1 cellular context compared by ENCODE assay signal in the genomic region with DNA sequence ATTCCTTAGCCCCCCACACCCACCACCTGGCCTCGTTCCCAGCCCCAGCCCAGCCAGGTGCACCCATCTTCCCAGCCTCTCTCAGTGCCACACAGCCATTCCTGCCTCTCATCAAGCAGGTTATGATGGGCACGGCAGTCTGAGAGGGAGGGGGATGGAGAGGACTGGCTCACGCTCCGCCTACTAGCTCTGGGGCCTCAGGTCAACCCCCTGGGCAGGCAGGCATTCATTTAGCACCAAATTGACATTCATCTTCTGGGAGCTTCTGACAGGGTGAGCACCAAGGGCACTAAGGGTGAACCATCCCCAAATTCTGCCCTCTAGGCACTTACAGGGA.
TF ChIP-seq lines count a peak whose summit lies in the region.

No MANE protein-coding gene starts in this region.

TF ChIP-seq in IMR-90, 13 proteins besides CTCF, POLR2A, EP300 and RAD21:
- TF ChIP-seq RFX5 (IDR thresholded peaks at IDR 0.05; ENCODE audit: low read depth, low read length) (no peak), CHD1 (IDR thresholded peaks at IDR 0.05; ENCODE audit: low read depth, low read length) (no peak), NFE2L2 (IDR thresholded peaks at IDR 0.05; ENCODE audit: low read depth, low read length) (no peak), FOS (IDR thresholded peaks at IDR 0.05; ENCODE audit: low read depth, low read length) (no peak), MAZ (IDR thresholded peaks at IDR 0.05; ENCODE audit: borderline replicate concordance, low read depth, low read length) (no peak), SMC3 (IDR thresholded peaks at IDR 0.05; ENCODE audit: low read depth, low read length) (no peak), CEBPB (IDR thresholded peaks at IDR 0.05; ENCODE audit: low read depth, low read length) (no peak), BHLHE40 (IDR thresholded peaks at IDR 0.05; ENCODE audit: low read depth, low read length) (no peak), RCOR1 (IDR thresholded peaks at IDR 0.05; ENCODE audit: insufficient replicate concordance, low read length) (no peak), MAFK (IDR thresholded peaks at IDR 0.05; ENCODE audit: low read depth, low read length) (no peak), MXI1 (IDR thresholded peaks at IDR 0.05; ENCODE audit: borderline replicate concordance, low read depth, low read length) (no peak)
- TF ChIP-seq, protein P1, sequence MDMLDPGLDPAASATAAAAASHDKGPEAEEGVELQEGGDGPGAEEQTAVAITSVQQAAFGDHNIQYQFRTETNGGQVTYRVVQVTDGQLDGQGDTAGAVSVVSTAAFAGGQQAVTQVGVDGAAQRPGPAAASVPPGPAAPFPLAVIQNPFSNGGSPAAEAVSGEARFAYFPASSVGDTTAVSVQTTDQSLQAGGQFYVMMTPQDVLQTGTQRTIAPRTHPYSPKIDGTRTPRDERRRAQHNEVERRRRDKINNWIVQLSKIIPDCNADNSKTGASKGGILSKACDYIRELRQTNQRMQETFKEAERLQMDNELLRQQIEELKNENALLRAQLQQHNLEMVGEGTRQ (IDR thresholded peaks at IDR 0.05; ENCODE audit: low read depth, low read length), result no peak
- TF ChIP-seq, protein P2, sequence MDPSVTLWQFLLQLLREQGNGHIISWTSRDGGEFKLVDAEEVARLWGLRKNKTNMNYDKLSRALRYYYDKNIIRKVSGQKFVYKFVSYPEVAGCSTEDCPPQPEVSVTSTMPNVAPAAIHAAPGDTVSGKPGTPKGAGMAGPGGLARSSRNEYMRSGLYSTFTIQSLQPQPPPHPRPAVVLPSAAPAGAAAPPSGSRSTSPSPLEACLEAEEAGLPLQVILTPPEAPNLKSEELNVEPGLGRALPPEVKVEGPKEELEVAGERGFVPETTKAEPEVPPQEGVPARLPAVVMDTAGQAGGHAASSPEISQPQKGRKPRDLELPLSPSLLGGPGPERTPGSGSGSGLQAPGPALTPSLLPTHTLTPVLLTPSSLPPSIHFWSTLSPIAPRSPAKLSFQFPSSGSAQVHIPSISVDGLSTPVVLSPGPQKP (IDR thresholded peaks at IDR 0.05; ENCODE audit: borderline replicate concordance, low read depth, low read length), result no peak
